8 cellular contexts compared by ENCODE assay signal in genomic region chr20:36065427-36065998, GRCh38.
A peak's percentile ranks its signal among the peaks of the same experiment; 100 is the strongest.
DNase-seq lines count a peak whose midpoint lies in the region; ATAC-seq and TF ChIP-seq lines count a peak whose summit lies in the region.

No MANE protein-coding gene starts in this region.

- peak overlapping the region; percentile 87 for H3K4me3 Mint-ChIP-seq in activated naive CD4-positive, alpha-beta T cell treated with anti-CD3 and anti-CD28 coated beads, Interleukin-2, amount 50 U/mL, for 24 hours
- peak overlapping the region; percentile 78 for H3K4me3 Mint-ChIP-seq in chondrocyte (ENCODE audit: unreplicated experiment)

- H3K27ac ChIP-seq in urinary bladder (ENCODE audit: low read depth): peak overlapping the region; percentile 60

- no peak for TF ChIP-seq CTCF in chondrocyte (IDR thresholded peaks at IDR 0.05)
- TF ChIP-seq CTCF in mucosa of descending colon (IDR thresholded peaks at IDR 0.05): no peak

- ATAC-seq in mucosa of descending colon (no peak), GM19463 (IDR thresholded peaks at IDR 0.05; ENCODE audit: unreplicated experiment) (no peak)

- no peaks in the 10 kb centered on the region for H3K27me3 Mint-ChIP-seq in activated naive CD4-positive, alpha-beta T cell treated with anti-CD3 and anti-CD28 coated beads, Interleukin-2, amount 50 U/mL, for 24 hours
- H3K27me3 Mint-ChIP-seq in chondrocyte (ENCODE audit: low read depth): no peaks in the 10 kb centered on the region

- no peak overlapping the region for H3K27ac Mint-ChIP-seq in activated naive CD4-positive, alpha-beta T cell treated with anti-CD3 and anti-CD28 coated beads, Interleukin-2, amount 50 U/mL, for 24 hours
- peak overlapping the region; percentile 92 for H3K27ac Mint-ChIP-seq in chondrocyte (ENCODE audit: unreplicated experiment)

- intact Hi-C loops in mucosa of descending colon (cut with DNase I, micrococcal nuclease): no loop called here

- H3K4me3 ChIP-seq in mucosa of descending colon (peak overlapping the region; percentile 26), urinary bladder (ENCODE audit: low read depth, low read length) (peak overlapping the region; percentile 62)

- H3K9me3 ChIP-seq in mucosa of descending colon: no peaks in the 10 kb centered on the region

- H3K4me1 ChIP-seq in mucosa of descending colon (ENCODE audit: low read depth): peaks cover 16% of the 10 kb centered on the region
- no peaks in the 10 kb centered on the region for H3K4me1 ChIP-seq in urinary bladder (ENCODE audit: insufficient read depth)

- no peak for DNase-seq in activated naive CD4-positive, alpha-beta T cell treated with anti-CD3 and anti-CD28 coated beads, Interleukin-2, amount 50 U/mL, for 16 hours
- no peak for DNase-seq in chondrocyte (ENCODE audit: low spot score)
- DNase-seq in mucosa of descending colon: no peak
- no peak for DNase-seq in NCI-H345 treated with DMSO at 0.1 percent for 48 hours (lab: John Stamatoyannopoulos, UW; ENCODE audit: unreplicated experiment)
- no peak for DNase-seq in DMS79 treated with DMSO at 0.1 percent for 48 hours (lab: John Stamatoyannopoulos, UW)

- no peaks in the 10 kb centered on the region for H3K4me1 Mint-ChIP-seq in activated naive CD4-positive, alpha-beta T cell treated with anti-CD3 and anti-CD28 coated beads, Interleukin-2, amount 50 U/mL, for 24 hours
- H3K4me1 Mint-ChIP-seq in chondrocyte (ENCODE audit: low read depth): peaks cover 7% of the 10 kb centered on the region

- WGBS in urinary bladder: 69% methylated on average over 24 of the region's 24 CpGs

- no peaks in the 10 kb centered on the region for H3K36me3 Mint-ChIP-seq in activated naive CD4-positive, alpha-beta T cell treated with anti-CD3 and anti-CD28 coated beads, Interleukin-2, amount 50 U/mL, for 24 hours
- H3K36me3 Mint-ChIP-seq in chondrocyte (ENCODE audit: low read depth): no peaks in the 10 kb centered on the region

- H3K36me3 ChIP-seq in mucosa of descending colon (ENCODE audit: low read depth): no peaks in the 10 kb centered on the region
- H3K36me3 ChIP-seq in urinary bladder (ENCODE audit: insufficient read depth): no peaks in the 10 kb centered on the region

- no peaks in the 10 kb centered on the region for H3K9me3 Mint-ChIP-seq in activated naive CD4-positive, alpha-beta T cell treated with anti-CD3 and anti-CD28 coated beads, Interleukin-2, amount 50 U/mL, for 24 hours
- peaks cover 3% of the 10 kb centered on the region for H3K9me3 Mint-ChIP-seq in chondrocyte (ENCODE audit: low read depth)
